ENCODE assay signal across 1 cellular context in the genomic region with DNA sequence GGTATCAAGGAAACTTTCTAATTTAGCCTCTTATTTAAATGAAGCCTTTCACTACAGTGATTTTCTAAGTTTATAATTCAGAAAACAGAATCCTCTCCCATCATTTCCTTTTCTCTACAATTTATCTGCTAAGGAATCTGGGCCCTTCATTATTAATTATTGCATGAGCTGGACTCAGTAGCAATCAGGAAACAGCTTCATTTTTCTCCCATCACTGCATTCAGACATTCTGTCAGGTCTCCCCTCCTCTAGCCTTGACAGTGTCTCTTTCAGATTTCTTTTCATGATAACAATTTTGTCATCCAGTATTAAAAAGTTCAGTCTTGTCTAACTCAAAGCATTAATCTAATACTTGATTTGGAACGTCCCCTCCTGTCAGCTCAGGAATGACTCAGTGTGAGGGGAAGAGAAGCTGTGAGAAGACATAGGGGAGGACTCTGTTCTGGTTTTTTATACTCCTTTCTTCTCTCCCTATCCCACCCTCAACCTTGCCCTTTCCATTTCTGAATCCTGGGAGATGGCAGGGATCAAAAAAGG.
TF ChIP-seq lines count a peak whose summit lies in the region.

No MANE protein-coding gene starts in this region.

TF ChIP-seq in GM12878, 131 proteins besides CTCF, POLR2A, EP300 and RAD21 (continued from another document):
- TF ChIP-seq, protein P1, sequence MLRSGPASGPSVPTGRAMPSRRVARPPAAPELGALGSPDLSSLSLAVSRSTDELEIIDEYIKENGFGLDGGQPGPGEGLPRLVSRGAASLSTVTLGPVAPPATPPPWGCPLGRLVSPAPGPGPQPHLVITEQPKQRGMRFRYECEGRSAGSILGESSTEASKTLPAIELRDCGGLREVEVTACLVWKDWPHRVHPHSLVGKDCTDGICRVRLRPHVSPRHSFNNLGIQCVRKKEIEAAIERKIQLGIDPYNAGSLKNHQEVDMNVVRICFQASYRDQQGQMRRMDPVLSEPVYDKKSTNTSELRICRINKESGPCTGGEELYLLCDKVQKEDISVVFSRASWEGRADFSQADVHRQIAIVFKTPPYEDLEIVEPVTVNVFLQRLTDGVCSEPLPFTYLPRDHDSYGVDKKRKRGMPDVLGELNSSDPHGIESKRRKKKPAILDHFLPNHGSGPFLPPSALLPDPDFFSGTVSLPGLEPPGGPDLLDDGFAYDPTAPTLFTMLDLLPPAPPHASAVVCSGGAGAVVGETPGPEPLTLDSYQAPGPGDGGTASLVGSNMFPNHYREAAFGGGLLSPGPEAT (IDR thresholded peaks at IDR 0.05; ENCODE audit: low read depth) = no peak
- TF ChIP-seq RBBP5 (conservative IDR thresholded peaks at IDR 0.05) = no peak
- no peak for TF ChIP-seq PAX8 (IDR thresholded peaks at IDR 0.05)
- TF ChIP-seq, protein P2, sequence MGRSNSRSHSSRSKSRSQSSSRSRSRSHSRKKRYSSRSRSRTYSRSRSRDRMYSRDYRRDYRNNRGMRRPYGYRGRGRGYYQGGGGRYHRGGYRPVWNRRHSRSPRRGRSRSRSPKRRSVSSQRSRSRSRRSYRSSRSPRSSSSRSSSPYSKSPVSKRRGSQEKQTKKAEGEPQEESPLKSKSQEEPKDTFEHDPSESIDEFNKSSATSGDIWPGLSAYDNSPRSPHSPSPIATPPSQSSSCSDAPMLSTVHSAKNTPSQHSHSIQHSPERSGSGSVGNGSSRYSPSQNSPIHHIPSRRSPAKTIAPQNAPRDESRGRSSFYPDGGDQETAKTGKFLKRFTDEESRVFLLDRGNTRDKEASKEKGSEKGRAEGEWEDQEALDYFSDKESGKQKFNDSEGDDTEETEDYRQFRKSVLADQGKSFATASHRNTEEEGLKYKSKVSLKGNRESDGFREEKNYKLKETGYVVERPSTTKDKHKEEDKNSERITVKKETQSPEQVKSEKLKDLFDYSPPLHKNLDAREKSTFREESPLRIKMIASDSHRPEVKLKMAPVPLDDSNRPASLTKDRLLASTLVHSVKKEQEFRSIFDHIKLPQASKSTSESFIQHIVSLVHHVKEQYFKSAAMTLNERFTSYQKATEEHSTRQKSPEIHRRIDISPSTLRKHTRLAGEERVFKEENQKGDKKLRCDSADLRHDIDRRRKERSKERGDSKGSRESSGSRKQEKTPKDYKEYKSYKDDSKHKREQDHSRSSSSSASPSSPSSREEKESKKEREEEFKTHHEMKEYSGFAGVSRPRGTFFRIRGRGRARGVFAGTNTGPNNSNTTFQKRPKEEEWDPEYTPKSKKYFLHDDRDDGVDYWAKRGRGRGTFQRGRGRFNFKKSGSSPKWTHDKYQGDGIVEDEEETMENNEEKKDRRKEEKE (IDR thresholded peaks at IDR 0.05) = no peak
TF ChIP-seq in GM12878: peak in this region for 0.
